ENCODE assay signal across 15 cellular contexts in genomic region chr12:120498870-120499515, GRCh38. TPM values are rescaled to one million over a fixed set of nuclear protein-coding genes. Genes with fewer than 3 reads are reported as not detected.
DNase-seq lines count a peak whose midpoint lies in the region; ATAC-seq and TF ChIP-seq lines count a peak whose summit lies in the region.
"Had no signal": no experiment of that assay in that cellular context is flagged by ENCODE, and none has a peak within 500 bp of the region (broad histone marks: within the 10 kb centered on the region; RNA-seq: fewer than 3 reads in every experiment).

No MANE protein-coding gene starts in this region.

- WGBS in heart right ventricle, 2 donors, result 81 to 83% methylated on average over 3 of the region's 3 CpGs
- WGBS in tibial nerve, 2 donors, result 76 to 84% methylated on average over 3 of the region's 3 CpGs

- H3K4me3 ChIP-seq in cardiac muscle cell (no peak overlapping the region), heart right ventricle (peak overlapping the region in 1 of 10 donors; percentile 94), epithelial cell of esophagus (ENCODE audit: low read length) (no peak overlapping the region), tibial nerve (no peak overlapping the region), brain microvascular endothelial cell (ENCODE audit: low read depth, low read length) (no peak overlapping the region)
- H3K4me3 ChIP-seq: Peyer's patch, suprapubic skin had no signal

- H3K9me3 ChIP-seq in cardiac muscle cell (ENCODE audit: low read depth) (no peaks in the 10 kb centered on the region), heart right ventricle (no peaks in the 10 kb centered on the region), tibial nerve (no peaks in the 10 kb centered on the region)
- H3K9me3 ChIP-seq: Peyer's patch, suprapubic skin had no signal

- no peak for TF ChIP-seq EP300 in tibial nerve (IDR thresholded peaks at IDR 0.05)

- peak overlapping the region; percentile 21 for H3K27ac ChIP-seq in cardiac muscle cell
- H3K27ac ChIP-seq in heart right ventricle, result peak overlapping the region in 1 of 10 donors; percentile 3
- H3K27ac ChIP-seq in tibial nerve, result peak overlapping the region; percentile 30 to 94 (median 68)
- H3K27ac ChIP-seq in brain microvascular endothelial cell, result no peak overlapping the region
- H3K27ac ChIP-seq: Peyer's patch, suprapubic skin had no signal

- no peak for TF ChIP-seq POLR2A in tibial nerve (IDR thresholded peaks at IDR 0.05)

- no peak for ATAC-seq in heart right ventricle
- no peak for ATAC-seq in HG03108 (IDR thresholded peaks at IDR 0.05; ENCODE audit: unreplicated experiment)

- TF ChIP-seq CTCF in cardiac muscle cell (IDR thresholded peaks at IDR 0.05; ENCODE audit: low read depth, low read length), result no peak
- TF ChIP-seq CTCF in heart right ventricle (IDR thresholded peaks at IDR 0.05), result no peak
- no peak for TF ChIP-seq CTCF in epithelial cell of esophagus (IDR thresholded peaks at IDR 0.05; ENCODE audit: insufficient read depth, low read depth, low read length, missing control alignments)
- no peak for TF ChIP-seq CTCF in tibial nerve (IDR thresholded peaks at IDR 0.05)
- TF ChIP-seq CTCF in brain microvascular endothelial cell (IDR thresholded peaks at IDR 0.05; ENCODE audit: low read depth, low read length, missing control alignments), result no peak

- peaks cover 7% of the 10 kb centered on the region for H3K4me1 ChIP-seq in cardiac muscle cell (ENCODE audit: low read depth)
- H3K4me1 ChIP-seq in heart right ventricle, result peaks cover 6 to 36% (median 28%) of the 10 kb centered on the region in 9 donors
- peaks cover 3 to 34% (median 19%) of the 10 kb centered on the region in 4 donors for H3K4me1 ChIP-seq in tibial nerve

- in situ Hi-C loops in brain microvascular endothelial cell (cut with HindIII; ENCODE audit: low pct_ligation_motif_present, low sequenced_read_pairs), result no loop called here

- H3K36me3 ChIP-seq in cardiac muscle cell (peaks cover 22% of the 10 kb centered on the region), heart right ventricle (peaks cover 0 to 67% (median 29%) of the 10 kb centered on the region in 9 donors), tibial nerve (peaks cover 0 to 52% (median 4%) of the 10 kb centered on the region in 3 donors), brain microvascular endothelial cell (replicated peaks) (peaks cover 23% of the 10 kb centered on the region)

- DNase-seq in cardiac muscle cell (ENCODE audit: low read depth in 1 of 2, low spot score in 1 of 2) (no peak), heart right ventricle (no peak), M059J (ENCODE audit: low read depth) (peak; percentile 12), epithelial cell of esophagus (ENCODE audit: low read depth) (peak; percentile 19), tibial nerve (ENCODE audit: low spot score in 2 of 2) (no peak), brain microvascular endothelial cell (no peak), pons (ENCODE audit: low spot score) (no peak)
- DNase-seq: activated B cell treated with CpG ODN at 0.5 μM for 24 hours; activated naive CD4-positive, alpha-beta T cell; dermis blood vessel endothelial cell; MV-4-11; Peyer's patch; stimulated activated CD4-positive, alpha-beta T cell treated with anti-CD3 and anti-CD28 coated beads, Interleukin-4, amount 100 ng/mL, for 1 hour had no signal

- intact Hi-C loops in heart right ventricle (cut with DNase I), result loop anchor here in 1 of 10 donors (5.0 kb wide), 2 partner anchors 38 to 213 kb away; partner anchors contain the start of gene UNC119B

- H3K27me3 ChIP-seq in cardiac muscle cell (no peaks in the 10 kb centered on the region), heart right ventricle (no peaks in the 10 kb centered on the region), tibial nerve (no peaks in the 10 kb centered on the region), brain microvascular endothelial cell (replicated peaks) (no peaks in the 10 kb centered on the region)
- H3K27me3 ChIP-seq: Peyer's patch, suprapubic skin had no signal

RNA-seq across cellular contexts. Expression of gene DYNLL1, which starts 3.1 kb away (rescaled TPM):
- total RNA-seq in cardiac muscle cell (186 and 248 TPM in 2 replicates), heart right ventricle (100 to 1,000 TPM in 9 of 10 donors, 10 to 100 TPM in 1; 94.0 to 227 (median 120) TPM), tibial nerve (100 to 1,000 TPM; 175 to 306 (median 258) TPM)
- polyA plus RNA-seq in cardiac muscle cell (534 and 546 TPM in 2 replicates), heart right ventricle (100 to 1,000 TPM; 136 to 352 TPM)
- total RNA-seq in M059J (2014; rRNA removed; shearing (Covaris generic)), result 529 and 605 TPM in 2 replicates

RNA-seq across cellular contexts. Expression of gene SRSF9, which starts 29.4 kb away (rescaled TPM):
- 126 and 131 TPM in 2 replicates for total RNA-seq in cardiac muscle cell
- 195 and 205 TPM in 2 replicates for polyA plus RNA-seq in cardiac muscle cell
- 10 to 100 TPM; 25.4 to 54.7 (median 32.0) TPM for total RNA-seq in heart right ventricle
- polyA plus RNA-seq in heart right ventricle, result 10 to 100 TPM; 29.8 to 42.9 TPM
- total RNA-seq in M059J (2014; rRNA removed; shearing (Covaris generic)), result 197 and 267 TPM in 2 replicates
- 10 to 100 TPM; 66.6 to 90.6 (median 77.1) TPM for total RNA-seq in tibial nerve

RNA-seq across cellular contexts. Expression of gene COQ5, which starts 30.0 kb away (rescaled TPM):
- 61.8 and 67.2 TPM in 2 replicates for total RNA-seq in cardiac muscle cell
- 99.3 and 112 TPM in 2 replicates for polyA plus RNA-seq in cardiac muscle cell
- total RNA-seq in heart right ventricle, result 10 to 100 TPM; 32.0 to 56.0 (median 43.6) TPM
- polyA plus RNA-seq in heart right ventricle, result 10 to 100 TPM; 32.5 to 64.5 TPM
- total RNA-seq in M059J (2014; rRNA removed; shearing (Covaris generic)), result 34.4 and 39.3 TPM in 2 replicates
- 10 to 100 TPM; 21.6 to 23.7 (median 23.4) TPM for total RNA-seq in tibial nerve

RNA-seq across cellular contexts. Expression of gene RNF10, which starts 35.2 kb away (rescaled TPM):
- 107 and 122 TPM in 2 replicates for total RNA-seq in cardiac muscle cell
- 210 and 227 TPM in 2 replicates for polyA plus RNA-seq in cardiac muscle cell
- 100 to 1,000 TPM; 228 to 359 (median 271) TPM for total RNA-seq in heart right ventricle
- 100 to 1,000 TPM; 218 to 778 TPM for polyA plus RNA-seq in heart right ventricle
- 94.1 and 135 TPM in 2 replicates for total RNA-seq in M059J (2014; rRNA removed; shearing (Covaris generic))
- 100 to 1,000 TPM; 201 to 306 (median 264) TPM for total RNA-seq in tibial nerve

RNA-seq across cellular contexts. Expression of gene GATC, which starts 52.7 kb away (rescaled TPM):
- 13.8 and 19.3 TPM in 2 replicates for total RNA-seq in cardiac muscle cell
- polyA plus RNA-seq in cardiac muscle cell, result 11.4 and 12.7 TPM in 2 replicates
- total RNA-seq in heart right ventricle, result 10 to 100 TPM in 7 of 10 donors, 1 to 10 TPM in 3; 6.4 to 17.0 (median 11.1) TPM
- polyA plus RNA-seq in heart right ventricle, result 1 to 10 TPM; 6.0 to 7.3 TPM
- total RNA-seq in M059J (2014; rRNA removed; shearing (Covaris generic)), result 12.6 and 22.3 TPM in 2 replicates
- total RNA-seq in tibial nerve, result 10 to 100 TPM; 21.0 to 37.3 (median 29.2) TPM

Comparison
In these comparisons a context has a peak if more than half of its experiments do, and no peak if none do; other contexts are left out.
1. DNase-seq: peak in M059J (single experiment) and epithelial cell of esophagus (single experiment); none in cardiac muscle cell (0 of 2), heart right ventricle (0 of 2), tibial nerve (0 of 2), brain microvascular endothelial cell (single experiment) and pons (single experiment).